In the genomic region with DNA sequence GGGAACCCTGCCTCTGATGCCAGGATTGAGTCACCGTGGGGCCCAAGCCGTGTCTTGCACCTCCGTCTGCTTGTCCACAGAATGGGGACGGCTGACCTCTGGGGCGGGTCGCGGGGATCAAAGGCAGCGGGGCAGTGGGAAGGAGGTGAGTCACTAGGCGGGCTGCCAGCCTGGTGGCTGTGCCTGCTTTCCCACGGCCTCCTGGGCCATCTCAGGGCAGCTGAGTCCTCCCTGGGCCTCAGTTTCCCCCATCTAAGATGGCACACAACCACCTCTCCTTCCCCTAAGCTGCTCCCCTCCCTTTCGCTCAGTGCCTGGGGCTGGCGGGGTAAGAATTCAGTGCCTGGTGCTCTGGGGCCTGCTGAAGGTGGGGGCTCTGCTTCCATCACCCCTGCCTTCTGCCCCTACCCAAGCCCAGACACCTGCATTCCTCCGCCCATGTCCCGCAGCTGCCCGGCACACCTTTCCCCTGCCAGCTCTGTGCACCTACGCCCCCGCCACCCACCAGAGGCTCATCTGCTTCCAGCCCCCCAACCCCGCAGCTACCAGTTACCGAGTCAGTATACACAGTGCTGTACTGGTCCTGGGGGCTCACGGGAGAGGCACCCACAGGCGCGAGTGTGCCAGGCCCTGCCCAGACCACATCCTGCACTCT, we compare ENCODE assay signal across 10 cellular contexts. TPM values are rescaled to one million over a fixed set of nuclear protein-coding genes. Genes with fewer than 3 reads are reported as not detected.
A peak's percentile ranks its signal among the peaks of the same experiment; 100 is the strongest.
DNase-seq lines count a peak whose midpoint lies in the region; ATAC-seq, FAIRE-seq and TF ChIP-seq lines count a peak whose summit lies in the region.
"Had no signal": no experiment of that assay in that cellular context is flagged by ENCODE, and none has a peak within 500 bp of the region (broad histone marks: within the 10 kb centered on the region; RNA-seq: fewer than 3 reads in every experiment).

No MANE protein-coding gene starts in this region.

- in situ Hi-C loops in HepG2 (cut with HindIII; ENCODE audit: extremely low pct_ligation_motif_present, low pct_unique_long_range_greater_than_20kb) = no loop called here

- H3K79me2 ChIP-seq in HepG2 (ENCODE audit: insufficient read depth, low read length) = peaks cover 34% of the 10 kb centered on the region

- TF ChIP-seq EP300 in HepG2 (IDR thresholded peaks at IDR 0.05; ENCODE audit: low read depth in 2 of 2, low read length in 2 of 2) (peak in 1 of 2 experiments; percentile 44; a peak in 1 of 4 replicates), HepG2 (CRISPR knock-in tag; IDR thresholded peaks at IDR 0.05; ENCODE audit: borderline replicate concordance) (no peak)

- no peaks in the 10 kb centered on the region for H3K36me3 Mint-ChIP-seq in activated naive CD8-positive, alpha-beta T cell treated with anti-CD3 and anti-CD28 coated beads, Interleukin-2, amount 50 U/mL, for 24 hours (ENCODE audit: low read depth)

- H3K27me3 Mint-ChIP-seq in activated naive CD8-positive, alpha-beta T cell treated with anti-CD3 and anti-CD28 coated beads, Interleukin-2, amount 50 U/mL, for 24 hours = no peaks in the 10 kb centered on the region

- no peak overlapping the region for H3K27ac ChIP-seq in HepG2 (ENCODE audit: extremely low read length, insufficient read depth, low read length)
- H3K27ac ChIP-seq in urinary bladder (ENCODE audit: low read depth) = peak overlapping the region; percentile 19
- H3K27ac ChIP-seq: cardiac muscle cell had no signal

- CTCF ChIA-PET in HepG2 (lab: Yijun Ruan, JAX; ENCODE audit: low intra/inter-chr PET ratio, low total read pairs) = no interaction called here

- no peak for TF ChIP-seq POLR2A in HepG2 (IDR thresholded peaks at IDR 0.05; ENCODE audit: insufficient read depth in 1 of 2, low read depth in 2 of 2, low read length in 2 of 2)

- intact Hi-C loops in HepG2 (cut with micrococcal nuclease; ENCODE audit: unreplicated experiment) = no loop called here

- H3K9me3 Mint-ChIP-seq in activated naive CD8-positive, alpha-beta T cell treated with anti-CD3 and anti-CD28 coated beads, Interleukin-2, amount 50 U/mL, for 24 hours = no peaks in the 10 kb centered on the region

- POLR2A ChIA-PET in HepG2 (lab: Yijun Ruan, JAX) = interaction anchor here (1.0 to 1.8 kb wide), 4 partner anchors 8 to 14 kb away, joined by 3 to 9 read pairs (median 6); no protein-coding TSS in a partner anchor

- no TSS peak for BruUV-seq in HepG2 (replicated peaks; lab: Mats Ljungman, UMichigan)

- no peaks in the 10 kb centered on the region for H3K9me3 ChIP-seq in HepG2 (ENCODE audit: low read length)

- H3K27ac Mint-ChIP-seq in activated naive CD8-positive, alpha-beta T cell treated with anti-CD3 and anti-CD28 coated beads, Interleukin-2, amount 50 U/mL, for 24 hours = peak overlapping the region; percentile 39

- H3K4me2 ChIP-seq in HepG2 (ENCODE audit: low read depth, low read length) = peak overlapping the region; percentile 88; the same call in 1 of the 2 replicates

- H3K27me3 ChIP-seq in HepG2 (ENCODE audit: control insufficient read depth in 1 of 2, insufficient read depth in 2 of 2, low read length in 2 of 2) = no peaks in the 10 kb centered on the region
- H3K27me3 ChIP-seq: cardiac muscle cell had no signal

- no peak overlapping the region for H3K9ac ChIP-seq in HepG2 (ENCODE audit: insufficient read depth, low read depth, low read length)

- H3K4me1 Mint-ChIP-seq in activated naive CD8-positive, alpha-beta T cell treated with anti-CD3 and anti-CD28 coated beads, Interleukin-2, amount 50 U/mL, for 24 hours = peaks cover 52% of the 10 kb centered on the region

- no peak overlapping the region for H3K4me3 Mint-ChIP-seq in activated naive CD8-positive, alpha-beta T cell treated with anti-CD3 and anti-CD28 coated beads, Interleukin-2, amount 50 U/mL, for 24 hours

- H3K36me3 ChIP-seq in HepG2 (replicated peaks in 1 of 2; ENCODE audit: control insufficient read depth in 1 of 2, insufficient read depth in 2 of 2, low read length in 2 of 2) (peaks cover 8 to 28% of the 10 kb centered on the region in 2 experiments), urinary bladder (ENCODE audit: insufficient read depth) (no peaks in the 10 kb centered on the region)
- H3K36me3 ChIP-seq: cardiac muscle cell had no signal

- peaks cover 47% of the 10 kb centered on the region for H4K20me1 ChIP-seq in HepG2 (ENCODE audit: insufficient read depth, low read length)

- FAIRE-seq in HepG2 (lab: Jason Lieb, UNC) = no peak

- H2AFZ ChIP-seq in HepG2 (ENCODE audit: low read length) = no peak overlapping the region

- no peak for TF ChIP-seq RAD21 in HepG2 (CRISPR knock-in tag; IDR thresholded peaks at IDR 0.05)

- no peak for ATAC-seq in activated naive CD8-positive, alpha-beta T cell treated with anti-CD3 and anti-CD28 coated beads, Interleukin-2, amount 50 U/mL, for 24 hours
- ATAC-seq in HepG2 = no peak

- H3K4me3 ChIP-seq in HepG2 (replicated peaks in 1 of 3; ENCODE audit: insufficient read depth in 1 of 3, low read depth in 2 of 3, low read length in 3 of 3) (peak overlapping the region in 1 of 3 experiments; percentile 92; a peak in 1 of 6 replicates), urinary bladder (ENCODE audit: low read depth, low read length) (no peak overlapping the region)
- H3K4me3 ChIP-seq: cardiac muscle cell had no signal

- WGBS in HepG2 (ENCODE audit: low lambda C conversion rate) = 74% methylated on average over 19 of the region's 22 CpGs
- WGBS in urinary bladder = 74% methylated on average over 22 of the region's 22 CpGs

- peaks cover 46% of the 10 kb centered on the region for H3K4me1 ChIP-seq in HepG2 (ENCODE audit: insufficient read depth, low read length)
- peaks cover 2% of the 10 kb centered on the region for H3K4me1 ChIP-seq in urinary bladder (ENCODE audit: insufficient read depth)

- TF ChIP-seq CTCF in HepG2 (CRISPR knock-in tag; IDR thresholded peaks at IDR 0.05) = no peak

- DNase-seq in activated gamma-delta T cell (lab: John Stamatoyannopoulos, UW) = peak; percentile 42
- no peak for DNase-seq in activated gamma-delta T cell treated with Interleukin-2 at 50 U/mL for 16 hours
- no peak for DNase-seq in activated naive CD8-positive, alpha-beta T cell treated with anti-CD3 and anti-CD28 coated beads, Interleukin-2, amount 50 U/mL, for 24 hours
- no peak for DNase-seq in HepG2 (ENCODE audit: low spot score)
- no peak for DNase-seq in hepatic stellate cell (ENCODE audit: low spot score)
- DNase-seq in NOMO-1 treated with dmso at 0.1 percent for 144 hours (lab: John Stamatoyannopoulos, UW; ENCODE audit: unreplicated experiment) = no peak
- DNase-seq in epidermal melanocyte (ENCODE audit: insufficient read length, low spot score) = no peak
- DNase-seq: IMR-90 had no signal

RNA-seq across cellular contexts. Expression of a gene that starts 3.5 kb away (rescaled TPM):
- total RNA-seq in HepG2 (2016; rRNA removed; fragmentation: Illumina TruSeq; extraction: Trizol) (35.5 and 44.9 TPM in 2 replicates), urinary bladder (21.5 TPM)
- total RNA-seq in HepG2 (2016; cell fraction: cytosol; rRNA removed; fragmentation: Illumina TruSeq; extraction: Trizol; ENCODE audit: low read depth) = 52.3 and 57.0 TPM in 2 replicates
- total RNA-seq in HepG2 (2016; cell fraction: insoluble cytoplasmic fraction; rRNA removed; fragmentation: Illumina TruSeq; extraction: Trizol) = 30.7 and 45.2 TPM in 2 replicates
- 90.7 and 98.8 TPM in 2 replicates for total RNA-seq in HepG2 (2016; cell fraction: membrane; rRNA removed; fragmentation: Illumina TruSeq; extraction: Trizol)
- total RNA-seq in HepG2 (2016; cell fraction: nucleus; rRNA removed; fragmentation: Illumina TruSeq; extraction: Trizol) = 29.7 and 31.4 TPM in 2 replicates
- polyA plus RNA-seq in HepG2 (2011; rRNA removed) (112 and 129 TPM in 2 replicates), urinary bladder (144 TPM)
- polyA plus RNA-seq in HepG2 (2011; cell fraction: cytosol; rRNA removed) = 75.6 and 125 TPM in 2 replicates
- polyA plus RNA-seq in HepG2 (2011; cell fraction: nucleus; rRNA removed) = 253 and 307 TPM in 2 replicates
- 68.1 and 73.6 TPM in 2 replicates for polyA plus RNA-seq in HepG2 (2012)
- polyA plus RNA-seq in HepG2 (2016; cell fraction: cytosol; fragmentation: Illumina TruSeq; extraction: Trizol; ENCODE audit: low read depth) = 65.6 and 66.5 TPM in 2 replicates
- 34.0 and 45.2 TPM in 2 replicates for polyA plus RNA-seq in HepG2 (2016; cell fraction: insoluble cytoplasmic fraction; fragmentation: Illumina TruSeq; extraction: Trizol; ENCODE audit: low read depth)
- 77.4 and 85.7 TPM in 2 replicates for polyA plus RNA-seq in HepG2 (2016; cell fraction: membrane; fragmentation: Illumina TruSeq; extraction: Trizol; ENCODE audit: low read depth)
- 73.2 and 74.3 TPM in 2 replicates for polyA plus RNA-seq in HepG2 (2016; cell fraction: nucleus; fragmentation: Illumina TruSeq; extraction: Trizol; ENCODE audit: insufficient read depth, low read depth)
- 79.7 and 204 TPM in 2 replicates for polyA minus RNA-seq in HepG2 (2011; rRNA and poly(A)+ RNA removed; ENCODE audit: low replicate concordance)
- polyA minus RNA-seq in HepG2 (2011; cell fraction: cytosol; rRNA and poly(A)+ RNA removed) = 99.9 and 101 TPM in 2 replicates
- 40.2 and 51.7 TPM in 2 replicates for polyA minus RNA-seq in HepG2 (2011; cell fraction: nucleus; rRNA and poly(A)+ RNA removed)

RNA-seq across cellular contexts. Expression of a gene that starts 32.1 kb away (rescaled TPM):
- total RNA-seq in HepG2 (2016; rRNA removed; fragmentation: Illumina TruSeq; extraction: Trizol) (28.1 and 30.9 TPM in 2 replicates), urinary bladder (38.0 TPM)
- total RNA-seq in HepG2 (2016; cell fraction: cytosol; rRNA removed; fragmentation: Illumina TruSeq; extraction: Trizol; ENCODE audit: low read depth) = 33.3 and 38.0 TPM in 2 replicates
- 26.7 and 27.1 TPM in 2 replicates for total RNA-seq in HepG2 (2016; cell fraction: insoluble cytoplasmic fraction; rRNA removed; fragmentation: Illumina TruSeq; extraction: Trizol)
- 73.7 and 74.9 TPM in 2 replicates for total RNA-seq in HepG2 (2016; cell fraction: membrane; rRNA removed; fragmentation: Illumina TruSeq; extraction: Trizol)
- 18.7 and 18.8 TPM in 2 replicates for total RNA-seq in HepG2 (2016; cell fraction: nucleus; rRNA removed; fragmentation: Illumina TruSeq; extraction: Trizol)
- polyA plus RNA-seq in HepG2 (2011; rRNA removed) (45.3 and 45.6 TPM in 2 replicates), urinary bladder (83.0 TPM)
- polyA plus RNA-seq in HepG2 (2011; cell fraction: cytosol; rRNA removed) = 23.9 and 43.2 TPM in 2 replicates
- 43.1 and 48.6 TPM in 2 replicates for polyA plus RNA-seq in HepG2 (2011; cell fraction: nucleus; rRNA removed)
- polyA plus RNA-seq in HepG2 (2012) = 46.5 and 49.0 TPM in 2 replicates
- polyA plus RNA-seq in HepG2 (2016; cell fraction: cytosol; fragmentation: Illumina TruSeq; extraction: Trizol; ENCODE audit: low read depth) = 74.0 and 79.4 TPM in 2 replicates
- 39.4 and 51.6 TPM in 2 replicates for polyA plus RNA-seq in HepG2 (2016; cell fraction: insoluble cytoplasmic fraction; fragmentation: Illumina TruSeq; extraction: Trizol; ENCODE audit: low read depth)
- 106 and 123 TPM in 2 replicates for polyA plus RNA-seq in HepG2 (2016; cell fraction: membrane; fragmentation: Illumina TruSeq; extraction: Trizol; ENCODE audit: low read depth)
- polyA plus RNA-seq in HepG2 (2016; cell fraction: nucleus; fragmentation: Illumina TruSeq; extraction: Trizol; ENCODE audit: insufficient read depth, low read depth) = 43.6 and 45.5 TPM in 2 replicates
- 32.8 and 55.6 TPM in 2 replicates for polyA minus RNA-seq in HepG2 (2011; rRNA and poly(A)+ RNA removed; ENCODE audit: low replicate concordance)
- polyA minus RNA-seq in HepG2 (2011; cell fraction: cytosol; rRNA and poly(A)+ RNA removed) = 39.1 and 43.2 TPM in 2 replicates
- polyA minus RNA-seq in HepG2 (2011; cell fraction: nucleus; rRNA and poly(A)+ RNA removed) = 10.3 and 12.1 TPM in 2 replicates

RNA-seq across cellular contexts. Expression of a gene that starts 48.5 kb away (rescaled TPM):
- total RNA-seq in HepG2 (2016; rRNA removed; fragmentation: Illumina TruSeq; extraction: Trizol) = 3.5 and 4.3 TPM in 2 replicates
- total RNA-seq in HepG2 (2016; cell fraction: cytosol; rRNA removed; fragmentation: Illumina TruSeq; extraction: Trizol; ENCODE audit: low read depth) = 2.2 and 2.7 TPM in 2 replicates
- 3.5 and 4.0 TPM in 2 replicates for total RNA-seq in HepG2 (2016; cell fraction: insoluble cytoplasmic fraction; rRNA removed; fragmentation: Illumina TruSeq; extraction: Trizol)
- total RNA-seq in HepG2 (2016; cell fraction: membrane; rRNA removed; fragmentation: Illumina TruSeq; extraction: Trizol) = 2.7 and 3.2 TPM in 2 replicates
- total RNA-seq in HepG2 (2016; cell fraction: nucleus; rRNA removed; fragmentation: Illumina TruSeq; extraction: Trizol) = 2.4 and 2.5 TPM in 2 replicates
- 17.8 and 20.3 TPM in 2 replicates for polyA plus RNA-seq in HepG2 (2011; rRNA removed)
- polyA plus RNA-seq in HepG2 (2011; cell fraction: cytosol; rRNA removed) = 13.9 and 16.9 TPM in 2 replicates
- polyA plus RNA-seq in HepG2 (2011; cell fraction: nucleus; rRNA removed) = 10.8 and 12.6 TPM in 2 replicates
- 6.2 and 6.8 TPM in 2 replicates for polyA plus RNA-seq in HepG2 (2012)
- polyA plus RNA-seq in HepG2 (2016; cell fraction: cytosol; fragmentation: Illumina TruSeq; extraction: Trizol; ENCODE audit: low read depth) = 0.97 and 1.0 TPM in 2 replicates
- 6.2 and 7.9 TPM in 2 replicates for polyA plus RNA-seq in HepG2 (2016; cell fraction: insoluble cytoplasmic fraction; fragmentation: Illumina TruSeq; extraction: Trizol; ENCODE audit: low read depth)
- polyA plus RNA-seq in HepG2 (2016; cell fraction: membrane; fragmentation: Illumina TruSeq; extraction: Trizol; ENCODE audit: low read depth) = 2.8 TPM in 2 replicates
- 6.6 and 6.8 TPM in 2 replicates for polyA plus RNA-seq in HepG2 (2016; cell fraction: nucleus; fragmentation: Illumina TruSeq; extraction: Trizol; ENCODE audit: insufficient read depth, low read depth)
- polyA minus RNA-seq in HepG2 (2011; rRNA and poly(A)+ RNA removed; ENCODE audit: low replicate concordance) = 23.6 and 71.5 TPM in 2 replicates
- 19.3 and 25.0 TPM in 2 replicates for polyA minus RNA-seq in HepG2 (2011; cell fraction: cytosol; rRNA and poly(A)+ RNA removed)
- polyA minus RNA-seq in HepG2 (2011; cell fraction: nucleus; rRNA and poly(A)+ RNA removed) = 5.3 and 6.0 TPM in 2 replicates
- 15.9 TPM for total RNA-seq in urinary bladder
- 40.1 TPM for polyA plus RNA-seq in urinary bladder

RNA-seq across cellular contexts. Expression of a gene that starts 49.1 kb away (rescaled TPM):
- 0.24 and 0.77 TPM in 2 replicates for total RNA-seq in HepG2 (2016; rRNA removed; fragmentation: Illumina TruSeq; extraction: Trizol)
- total RNA-seq in HepG2 (2016; cell fraction: cytosol; rRNA removed; fragmentation: Illumina TruSeq; extraction: Trizol; ENCODE audit: low read depth) = 0.79 and 0.91 TPM in 2 replicates
- 0.34 and 1.5 TPM in 2 replicates for total RNA-seq in HepG2 (2016; cell fraction: insoluble cytoplasmic fraction; rRNA removed; fragmentation: Illumina TruSeq; extraction: Trizol)
- 0.83 and 1.5 TPM in 2 replicates for total RNA-seq in HepG2 (2016; cell fraction: membrane; rRNA removed; fragmentation: Illumina TruSeq; extraction: Trizol)
- 1.1 and 2.5 TPM in 2 replicates for total RNA-seq in HepG2 (2016; cell fraction: nucleus; rRNA removed; fragmentation: Illumina TruSeq; extraction: Trizol)
- polyA plus RNA-seq in HepG2 (2011; rRNA removed) = 3.9 and 4.1 TPM in 2 replicates
- polyA plus RNA-seq in HepG2 (2011; cell fraction: cytosol; rRNA removed) = 0.55 and 0.75 TPM in 2 replicates
- polyA plus RNA-seq in HepG2 (2011; cell fraction: nucleus; rRNA removed) = 66.6 and 91.0 TPM in 2 replicates
- 1.7 and 4.4 TPM in 2 replicates for polyA plus RNA-seq in HepG2 (2012)
- polyA plus RNA-seq in HepG2 (2016; cell fraction: cytosol; fragmentation: Illumina TruSeq; extraction: Trizol; ENCODE audit: low read depth) = 0.57 and 1.2 TPM in 2 replicates
- 0.45 and 0.53 TPM in 2 replicates for polyA plus RNA-seq in HepG2 (2016; cell fraction: insoluble cytoplasmic fraction; fragmentation: Illumina TruSeq; extraction: Trizol; ENCODE audit: low read depth)
- 0.94 TPM in 2 replicates for polyA plus RNA-seq in HepG2 (2016; cell fraction: membrane; fragmentation: Illumina TruSeq; extraction: Trizol; ENCODE audit: low read depth)
- 4.3 and 6.3 TPM in 2 replicates for polyA plus RNA-seq in HepG2 (2016; cell fraction: nucleus; fragmentation: Illumina TruSeq; extraction: Trizol; ENCODE audit: insufficient read depth, low read depth)
- 0.54 and 2.7 TPM in 2 replicates for polyA minus RNA-seq in HepG2 (2011; rRNA and poly(A)+ RNA removed; ENCODE audit: low replicate concordance)
- polyA minus RNA-seq in HepG2 (2011; cell fraction: cytosol; rRNA and poly(A)+ RNA removed) = not detected in 2 replicates
- polyA minus RNA-seq in HepG2 (2011; cell fraction: nucleus; rRNA and poly(A)+ RNA removed) = 1.9 and 4.2 TPM in 2 replicates
- 1.5 TPM for total RNA-seq in urinary bladder
- 9.2 TPM for polyA plus RNA-seq in urinary bladder
